ENCODE assay signal across 1 cellular context in the genomic region with DNA sequence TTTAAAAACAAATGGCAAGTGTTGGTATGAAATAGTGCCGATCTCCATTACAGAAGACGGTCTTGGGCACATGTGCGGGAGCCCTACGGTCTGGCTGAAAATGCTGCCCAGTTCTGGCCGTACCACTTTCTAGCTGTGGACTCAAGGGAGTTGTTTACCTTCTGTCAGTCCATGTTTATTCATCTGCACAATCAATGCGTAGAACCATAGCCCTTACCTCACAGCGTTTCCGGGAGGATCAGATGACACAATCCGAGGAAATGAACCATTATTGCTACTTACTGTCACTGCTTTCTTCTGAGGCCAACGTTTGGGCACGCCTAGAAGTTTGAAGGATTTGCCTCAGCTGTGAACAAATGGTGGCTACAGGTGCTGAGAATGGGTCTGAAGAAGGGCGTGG.
A peak's percentile ranks its signal among the peaks of the same experiment; 100 is the strongest.
TF ChIP-seq lines count a peak whose summit lies in the region.

No MANE protein-coding gene starts in this region.

TF ChIP-seq in HepG2, 621 proteins besides CTCF, POLR2A, EP300 and RAD21 (continued from another document):
- TF ChIP-seq, protein P1, sequence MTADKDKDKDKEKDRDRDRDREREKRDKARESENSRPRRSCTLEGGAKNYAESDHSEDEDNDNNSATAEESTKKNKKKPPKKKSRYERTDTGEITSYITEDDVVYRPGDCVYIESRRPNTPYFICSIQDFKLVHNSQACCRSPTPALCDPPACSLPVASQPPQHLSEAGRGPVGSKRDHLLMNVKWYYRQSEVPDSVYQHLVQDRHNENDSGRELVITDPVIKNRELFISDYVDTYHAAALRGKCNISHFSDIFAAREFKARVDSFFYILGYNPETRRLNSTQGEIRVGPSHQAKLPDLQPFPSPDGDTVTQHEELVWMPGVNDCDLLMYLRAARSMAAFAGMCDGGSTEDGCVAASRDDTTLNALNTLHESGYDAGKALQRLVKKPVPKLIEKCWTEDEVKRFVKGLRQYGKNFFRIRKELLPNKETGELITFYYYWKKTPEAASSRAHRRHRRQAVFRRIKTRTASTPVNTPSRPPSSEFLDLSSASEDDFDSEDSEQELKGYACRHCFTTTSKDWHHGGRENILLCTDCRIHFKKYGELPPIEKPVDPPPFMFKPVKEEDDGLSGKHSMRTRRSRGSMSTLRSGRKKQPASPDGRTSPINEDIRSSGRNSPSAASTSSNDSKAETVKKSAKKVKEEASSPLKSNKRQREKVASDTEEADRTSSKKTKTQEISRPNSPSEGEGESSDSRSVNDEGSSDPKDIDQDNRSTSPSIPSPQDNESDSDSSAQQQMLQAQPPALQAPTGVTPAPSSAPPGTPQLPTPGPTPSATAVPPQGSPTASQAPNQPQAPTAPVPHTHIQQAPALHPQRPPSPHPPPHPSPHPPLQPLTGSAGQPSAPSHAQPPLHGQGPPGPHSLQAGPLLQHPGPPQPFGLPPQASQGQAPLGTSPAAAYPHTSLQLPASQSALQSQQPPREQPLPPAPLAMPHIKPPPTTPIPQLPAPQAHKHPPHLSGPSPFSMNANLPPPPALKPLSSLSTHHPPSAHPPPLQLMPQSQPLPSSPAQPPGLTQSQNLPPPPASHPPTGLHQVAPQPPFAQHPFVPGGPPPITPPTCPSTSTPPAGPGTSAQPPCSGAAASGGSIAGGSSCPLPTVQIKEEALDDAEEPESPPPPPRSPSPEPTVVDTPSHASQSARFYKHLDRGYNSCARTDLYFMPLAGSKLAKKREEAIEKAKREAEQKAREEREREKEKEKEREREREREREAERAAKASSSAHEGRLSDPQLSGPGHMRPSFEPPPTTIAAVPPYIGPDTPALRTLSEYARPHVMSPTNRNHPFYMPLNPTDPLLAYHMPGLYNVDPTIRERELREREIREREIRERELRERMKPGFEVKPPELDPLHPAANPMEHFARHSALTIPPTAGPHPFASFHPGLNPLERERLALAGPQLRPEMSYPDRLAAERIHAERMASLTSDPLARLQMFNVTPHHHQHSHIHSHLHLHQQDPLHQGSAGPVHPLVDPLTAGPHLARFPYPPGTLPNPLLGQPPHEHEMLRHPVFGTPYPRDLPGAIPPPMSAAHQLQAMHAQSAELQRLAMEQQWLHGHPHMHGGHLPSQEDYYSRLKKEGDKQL (CRISPR knock-in tag; IDR thresholded peaks at IDR 0.05; ENCODE audit: low read depth): no peak
- TF ChIP-seq, protein P2, sequence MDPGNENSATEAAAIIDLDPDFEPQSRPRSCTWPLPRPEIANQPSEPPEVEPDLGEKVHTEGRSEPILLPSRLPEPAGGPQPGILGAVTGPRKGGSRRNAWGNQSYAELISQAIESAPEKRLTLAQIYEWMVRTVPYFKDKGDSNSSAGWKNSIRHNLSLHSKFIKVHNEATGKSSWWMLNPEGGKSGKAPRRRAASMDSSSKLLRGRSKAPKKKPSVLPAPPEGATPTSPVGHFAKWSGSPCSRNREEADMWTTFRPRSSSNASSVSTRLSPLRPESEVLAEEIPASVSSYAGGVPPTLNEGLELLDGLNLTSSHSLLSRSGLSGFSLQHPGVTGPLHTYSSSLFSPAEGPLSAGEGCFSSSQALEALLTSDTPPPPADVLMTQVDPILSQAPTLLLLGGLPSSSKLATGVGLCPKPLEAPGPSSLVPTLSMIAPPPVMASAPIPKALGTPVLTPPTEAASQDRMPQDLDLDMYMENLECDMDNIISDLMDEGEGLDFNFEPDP (CRISPR knock-in tag; conservative IDR thresholded peaks at IDR 0.05): no peak
- TF ChIP-seq, protein P3, sequence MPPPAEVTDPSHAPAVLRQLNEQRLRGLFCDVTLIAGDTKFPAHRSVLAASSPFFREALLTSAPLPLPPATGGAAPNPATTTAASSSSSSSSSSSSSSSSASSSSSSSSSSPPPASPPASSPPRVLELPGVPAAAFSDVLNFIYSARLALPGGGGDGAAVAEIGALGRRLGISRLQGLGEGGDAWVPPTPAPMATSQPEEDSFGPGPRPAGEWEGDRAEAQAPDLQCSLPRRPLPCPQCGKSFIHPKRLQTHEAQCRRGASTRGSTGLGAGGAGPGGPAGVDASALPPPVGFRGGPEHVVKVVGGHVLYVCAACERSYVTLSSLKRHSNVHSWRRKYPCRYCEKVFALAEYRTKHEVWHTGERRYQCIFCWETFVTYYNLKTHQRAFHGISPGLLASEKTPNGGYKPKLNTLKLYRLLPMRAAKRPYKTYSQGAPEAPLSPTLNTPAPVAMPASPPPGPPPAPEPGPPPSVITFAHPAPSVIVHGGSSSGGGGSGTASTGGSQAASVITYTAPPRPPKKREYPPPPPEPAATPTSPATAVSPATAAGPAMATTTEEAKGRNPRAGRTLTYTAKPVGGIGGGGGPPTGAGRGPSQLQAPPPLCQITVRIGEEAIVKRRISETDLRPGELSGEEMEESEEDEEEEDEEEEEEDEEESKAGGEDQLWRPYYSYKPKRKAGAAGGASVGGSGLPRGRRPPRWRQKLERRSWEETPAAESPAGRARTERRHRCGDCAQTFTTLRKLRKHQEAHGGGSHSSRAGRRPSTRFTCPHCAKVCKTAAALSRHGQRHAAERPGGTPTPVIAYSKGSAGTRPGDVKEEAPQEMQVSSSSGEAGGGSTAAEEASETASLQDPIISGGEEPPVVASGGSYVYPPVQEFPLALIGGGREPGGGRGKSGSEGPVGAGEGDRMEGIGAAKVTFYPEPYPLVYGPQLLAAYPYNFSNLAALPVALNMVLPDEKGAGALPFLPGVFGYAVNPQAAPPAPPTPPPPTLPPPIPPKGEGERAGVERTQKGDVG (CRISPR knock-in tag; IDR thresholded peaks at IDR 0.05; ENCODE audit: borderline replicate concordance): no peak
- TF ChIP-seq, protein P4, sequence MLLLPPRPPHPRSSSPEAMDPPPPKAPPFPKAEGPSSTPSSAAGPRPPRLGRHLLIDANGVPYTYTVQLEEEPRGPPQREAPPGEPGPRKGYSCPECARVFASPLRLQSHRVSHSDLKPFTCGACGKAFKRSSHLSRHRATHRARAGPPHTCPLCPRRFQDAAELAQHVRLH (CRISPR knock-in tag; IDR thresholded peaks at IDR 0.05; ENCODE audit: borderline replicate concordance, low read depth): no peak
- TF ChIP-seq, protein P5, sequence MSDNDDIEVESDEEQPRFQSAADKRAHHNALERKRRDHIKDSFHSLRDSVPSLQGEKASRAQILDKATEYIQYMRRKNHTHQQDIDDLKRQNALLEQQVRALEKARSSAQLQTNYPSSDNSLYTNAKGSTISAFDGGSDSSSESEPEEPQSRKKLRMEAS (IDR thresholded peaks at IDR 0.05): peak; percentile 75
- TF ChIP-seq TARDBP (CRISPR knock-in tag; IDR thresholded peaks at IDR 0.05): peak; percentile 55; the same call in 1 of the 2 replicates
- TF ChIP-seq ZNF709 (CRISPR knock-in tag; IDR thresholded peaks at IDR 0.05): no peak
- TF ChIP-seq, protein P6, sequence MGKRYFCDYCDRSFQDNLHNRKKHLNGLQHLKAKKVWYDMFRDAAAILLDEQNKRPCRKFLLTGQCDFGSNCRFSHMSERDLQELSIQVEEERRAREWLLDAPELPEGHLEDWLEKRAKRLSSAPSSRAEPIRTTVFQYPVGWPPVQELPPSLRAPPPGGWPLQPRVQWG (CRISPR knock-in tag; IDR thresholded peaks at IDR 0.05; ENCODE audit: borderline replicate concordance, low read depth): no peak
- no peak for TF ChIP-seq ZNF451 (CRISPR knock-in tag; IDR thresholded peaks at IDR 0.05)
- TF ChIP-seq, protein P7, sequence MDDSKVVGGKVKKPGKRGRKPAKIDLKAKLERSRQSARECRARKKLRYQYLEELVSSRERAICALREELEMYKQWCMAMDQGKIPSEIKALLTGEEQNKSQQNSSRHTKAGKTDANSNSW (CRISPR knock-in tag; IDR thresholded peaks at IDR 0.05; ENCODE audit: borderline replicate concordance): no peak
- TF ChIP-seq, protein P8, sequence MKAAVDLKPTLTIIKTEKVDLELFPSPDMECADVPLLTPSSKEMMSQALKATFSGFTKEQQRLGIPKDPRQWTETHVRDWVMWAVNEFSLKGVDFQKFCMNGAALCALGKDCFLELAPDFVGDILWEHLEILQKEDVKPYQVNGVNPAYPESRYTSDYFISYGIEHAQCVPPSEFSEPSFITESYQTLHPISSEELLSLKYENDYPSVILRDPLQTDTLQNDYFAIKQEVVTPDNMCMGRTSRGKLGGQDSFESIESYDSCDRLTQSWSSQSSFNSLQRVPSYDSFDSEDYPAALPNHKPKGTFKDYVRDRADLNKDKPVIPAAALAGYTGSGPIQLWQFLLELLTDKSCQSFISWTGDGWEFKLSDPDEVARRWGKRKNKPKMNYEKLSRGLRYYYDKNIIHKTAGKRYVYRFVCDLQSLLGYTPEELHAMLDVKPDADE (CRISPR knock-in tag; IDR thresholded peaks at IDR 0.05): no peak
- no peak for TF ChIP-seq POLR2AphosphoS2 (IDR thresholded peaks at IDR 0.05; ENCODE audit: low read depth, low read length)
- no peak for TF ChIP-seq ZNF484 (CRISPR knock-in tag; IDR thresholded peaks at IDR 0.05; ENCODE audit: borderline replicate concordance, low read depth)
